ENCODE assay signal across 2 cellular contexts in the genomic region with DNA sequence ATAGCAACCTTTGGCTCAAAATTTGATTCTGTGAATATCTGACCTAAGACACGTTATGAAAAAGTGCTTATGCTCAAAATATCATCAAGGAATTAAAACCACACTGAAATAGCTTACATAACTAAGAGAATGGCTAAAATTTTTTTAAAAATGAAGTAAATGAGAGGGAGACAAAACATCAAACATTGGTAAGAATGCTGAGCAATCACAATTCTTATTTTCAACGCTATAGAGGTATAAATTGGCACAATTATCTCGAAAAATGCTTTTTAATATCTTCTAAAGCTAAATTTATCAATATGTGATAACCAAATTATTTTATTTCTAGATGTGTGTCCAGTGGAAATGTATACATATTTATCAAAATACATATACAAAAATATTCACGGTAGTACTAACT.
TF ChIP-seq lines count a peak whose summit lies in the region.

No MANE protein-coding gene starts in this region.

TF ChIP-seq in HepG2, 621 proteins besides CTCF, POLR2A, EP300 and RAD21:
- TF ChIP-seq MAFF (IDR thresholded peaks at IDR 0.05; ENCODE audit: low read depth, low read length) (peak; percentile 30; the same call in 1 of the 2 replicates), MLLT10 (CRISPR knock-in tag; IDR thresholded peaks at IDR 0.05) (no peak), MAFK (conservative IDR thresholded peaks at IDR 0.05 in 1 of 2, IDR thresholded peaks at IDR 0.05 in 1 of 2; ENCODE audit: low read length in 2 of 2) (peak in 1 of 2 experiments; percentile 56; a peak in 2 of 4 replicates), ZNF644 (CRISPR knock-in tag; IDR thresholded peaks at IDR 0.05; ENCODE audit: low read depth) (no peak), CEBPG (CRISPR knock-in tag; IDR thresholded peaks at IDR 0.05) (no peak), ZBTB38 (CRISPR knock-in tag; IDR thresholded peaks at IDR 0.05) (no peak)
- TF ChIP-seq, protein P1, sequence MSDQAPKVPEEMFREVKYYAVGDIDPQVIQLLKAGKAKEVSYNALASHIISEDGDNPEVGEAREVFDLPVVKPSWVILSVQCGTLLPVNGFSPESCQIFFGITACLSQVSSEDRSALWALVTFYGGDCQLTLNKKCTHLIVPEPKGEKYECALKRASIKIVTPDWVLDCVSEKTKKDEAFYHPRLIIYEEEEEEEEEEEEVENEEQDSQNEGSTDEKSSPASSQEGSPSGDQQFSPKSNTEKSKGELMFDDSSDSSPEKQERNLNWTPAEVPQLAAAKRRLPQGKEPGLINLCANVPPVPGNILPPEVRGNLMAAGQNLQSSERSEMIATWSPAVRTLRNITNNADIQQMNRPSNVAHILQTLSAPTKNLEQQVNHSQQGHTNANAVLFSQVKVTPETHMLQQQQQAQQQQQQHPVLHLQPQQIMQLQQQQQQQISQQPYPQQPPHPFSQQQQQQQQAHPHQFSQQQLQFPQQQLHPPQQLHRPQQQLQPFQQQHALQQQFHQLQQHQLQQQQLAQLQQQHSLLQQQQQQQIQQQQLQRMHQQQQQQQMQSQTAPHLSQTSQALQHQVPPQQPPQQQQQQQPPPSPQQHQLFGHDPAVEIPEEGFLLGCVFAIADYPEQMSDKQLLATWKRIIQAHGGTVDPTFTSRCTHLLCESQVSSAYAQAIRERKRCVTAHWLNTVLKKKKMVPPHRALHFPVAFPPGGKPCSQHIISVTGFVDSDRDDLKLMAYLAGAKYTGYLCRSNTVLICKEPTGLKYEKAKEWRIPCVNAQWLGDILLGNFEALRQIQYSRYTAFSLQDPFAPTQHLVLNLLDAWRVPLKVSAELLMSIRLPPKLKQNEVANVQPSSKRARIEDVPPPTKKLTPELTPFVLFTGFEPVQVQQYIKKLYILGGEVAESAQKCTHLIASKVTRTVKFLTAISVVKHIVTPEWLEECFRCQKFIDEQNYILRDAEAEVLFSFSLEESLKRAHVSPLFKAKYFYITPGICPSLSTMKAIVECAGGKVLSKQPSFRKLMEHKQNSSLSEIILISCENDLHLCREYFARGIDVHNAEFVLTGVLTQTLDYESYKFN (CRISPR knock-in tag; conservative IDR thresholded peaks at IDR 0.05), result no peak

TF ChIP-seq in IMR-90, 13 proteins besides CTCF, POLR2A, EP300 and RAD21 (continued from another document):
- TF ChIP-seq RFX5 (IDR thresholded peaks at IDR 0.05; ENCODE audit: low read depth, low read length) (no peak), NFE2L2 (IDR thresholded peaks at IDR 0.05; ENCODE audit: low read depth, low read length) (no peak), MAFK (IDR thresholded peaks at IDR 0.05; ENCODE audit: low read depth, low read length) (peak; percentile 54)
